8 cellular contexts compared by ENCODE assay signal in genomic region chr15:40238481-40238926, GRCh38. TPM values are rescaled to one million over a fixed set of nuclear protein-coding genes. Genes with fewer than 3 reads are reported as not detected.
DNase-seq lines count a peak whose midpoint lies in the region; ATAC-seq, FAIRE-seq and TF ChIP-seq lines count a peak whose summit lies in the region.

No MANE protein-coding gene starts in this region.

- TF ChIP-seq CTCF in A549 (IDR thresholded peaks at IDR 0.05) (no peak), HFF-Myc (IDR thresholded peaks at IDR 0.05; ENCODE audit: low read depth, low read length, missing control alignments) (no peak), mammary epithelial cell (conservative IDR thresholded peaks at IDR 0.05 in 1 of 2, IDR thresholded peaks at IDR 0.05 in 1 of 2; ENCODE audit: extremely low read depth in 1 of 2, insufficient read depth in 1 of 2, low read depth in 1 of 2, low read length in 2 of 2) (no peak), mesothelial cell of epicardium (IDR thresholded peaks at IDR 0.05; ENCODE audit: unreplicated experiment) (no peak)

- peak overlapping the region; percentile 84 for H2AFZ ChIP-seq in mammary epithelial cell (ENCODE audit: low read depth, low read length)

- H3K4me1 Mint-ChIP-seq in mesothelial cell of epicardium = peaks cover 20% of the 10 kb centered on the region

- CTCF ChIA-PET in A549 (lab: Yijun Ruan, JAX) = interaction anchor here (0.9 to 16.4 kb wide), 11 partner anchors 12 to 193 kb away, joined by 3 to 144 read pairs (median 4); no protein-coding TSS in a partner anchor
- CTCF ChIA-PET in mammary epithelial cell (lab: Charles Lee; ENCODE audit: low non-redundant PET) = interaction anchor here (0.6 to 1.3 kb wide), 3 partner anchors 21 to 36 kb away, joined by 4 to 7 read pairs (median 5); no protein-coding TSS in a partner anchor

- H3K9ac ChIP-seq in mammary epithelial cell (ENCODE audit: insufficient read depth, low read length) = peak overlapping the region; percentile 60

- no peaks in the 10 kb centered on the region for H3K9me3 Mint-ChIP-seq in mesothelial cell of epicardium

- DNase-seq in A549 (ENCODE audit: low read depth in 1 of 2, low spot score in 1 of 2) (no peak), HFF-Myc (ENCODE audit: extremely low read depth, low read depth) (no peak), mammary epithelial cell (no peak), mesothelial cell of epicardium (ENCODE audit: low spot score in 2 of 2, unreplicated experiment in 2 of 2) (no peak), cortex of kidney (lab: John Stamatoyannopoulos, UW) (no peak), SW 1271 (lab: John Stamatoyannopoulos, UW) (no peak), KG1 (lab: John Stamatoyannopoulos, UW) (no peak), CD1c-positive myeloid dendritic cell (ENCODE audit: extremely low spot score) (no peak)

- BruUV-seq in mammary epithelial cell (replicated peaks; lab: Mats Ljungman, UMichigan) = no TSS peak

- H3K9me3 ChIP-seq in A549 = no peaks in the 10 kb centered on the region
- H3K9me3 ChIP-seq in mammary epithelial cell (replicated peaks; ENCODE audit: insufficient read depth, low read length) = no peaks in the 10 kb centered on the region

- H3K79me2 ChIP-seq in mammary epithelial cell (ENCODE audit: insufficient read depth, low read length) = peaks cover 24% of the 10 kb centered on the region

- H3K27ac ChIP-seq in A549 (peak overlapping the region; percentile 69 to 83; a peak in 5 of 6 replicates), mammary epithelial cell (ENCODE audit: insufficient read depth, low read depth, low read length) (peak overlapping the region; percentile 62)

- TF ChIP-seq EP300 in A549 (IDR thresholded peaks at IDR 0.05) = no peak

- dilution Hi-C loops in mammary epithelial cell (cut with HindIII; ENCODE audit: low sequenced_read_pairs) = no loop called here

- POLR2A ChIA-PET in A549 (lab: Yijun Ruan, JAX) = interaction anchor here (0.6 kb wide), 1 partner anchor 28 kb away, joined by 3 read pairs; no protein-coding TSS in a partner anchor

- H3K4me2 ChIP-seq in A549 (peak overlapping the region; percentile 97), mammary epithelial cell (ENCODE audit: insufficient read depth, low read depth, low read length) (peak overlapping the region; percentile 99)

- H3K27ac Mint-ChIP-seq in mesothelial cell of epicardium = no peak overlapping the region

- in situ Hi-C loops in mammary epithelial cell (cut with MboI; ENCODE audit: low sequenced_read_pairs in 2 of 2) = no loop called here

- H3K4me1 ChIP-seq in A549 (peaks cover 9% of the 10 kb centered on the region), mammary epithelial cell (ENCODE audit: insufficient read depth, low read length) (peaks cover 73% of the 10 kb centered on the region)

- no peak for FAIRE-seq in A549 (lab: Jason Lieb, UNC)

- no peaks in the 10 kb centered on the region for H3K36me3 Mint-ChIP-seq in mesothelial cell of epicardium

- peak overlapping the region; percentile 56 for H3K4me3 Mint-ChIP-seq in mesothelial cell of epicardium

- H3K36me3 ChIP-seq in mammary epithelial cell (ENCODE audit: insufficient read depth, low read length) = no peaks in the 10 kb centered on the region

- no peak for TF ChIP-seq RAD21 in A549 (conservative IDR thresholded peaks at IDR 0.05 in 1 of 2, IDR thresholded peaks at IDR 0.05 in 1 of 2)

- no peaks in the 10 kb centered on the region for H3K27me3 ChIP-seq in mammary epithelial cell (ENCODE audit: insufficient read depth, low read length)

- intact Hi-C loops in mammary epithelial cell (cut with micrococcal nuclease) = loop anchor here (2.0 kb wide), 1 partner anchor 22 kb away; no protein-coding TSS in a partner anchor

- TF ChIP-seq POLR2A in A549 (IDR thresholded peaks at IDR 0.05; ENCODE audit: low read length) = no peak

- peaks cover 4% of the 10 kb centered on the region for H3K27me3 Mint-ChIP-seq in mesothelial cell of epicardium (ENCODE audit: low read depth)

- 90% methylated on average over 4 of the region's 6 CpGs for WGBS in A549 (ENCODE audit: missing lambda C conversion rate)
- 39% methylated on average over 6 of the region's 6 CpGs for WGBS in mammary epithelial cell (ENCODE audit: low coverage, missing lambda C conversion rate)

- no peaks in the 10 kb centered on the region for H4K20me1 ChIP-seq in mammary epithelial cell (ENCODE audit: insufficient read depth, low read length)

- no peak for ATAC-seq in A549

- peak overlapping the region; percentile 46 for H3K4me3 ChIP-seq in A549
- 0 out of 2 replicates have a peak overlapping the region, but pooled peaks have one; percentile 15 for H3K4me3 ChIP-seq in HFF-Myc (replicated peaks; ENCODE audit: low read depth, low read length)
- H3K4me3 ChIP-seq in mammary epithelial cell (replicated peaks in 1 of 3; ENCODE audit: insufficient read depth in 1 of 3, low read depth in 2 of 3, low read length in 3 of 3) = peak overlapping the region in 2 of 3 experiments; percentile 61 to 73

TF ChIP-seq in A549, 52 proteins besides CTCF, POLR2A, EP300 and RAD21:
- no peak for TF ChIP-seq ZFP36 (IDR thresholded peaks at IDR 0.05; ENCODE audit: borderline replicate concordance, partially characterized antibody)
- no peak for TF ChIP-seq E2F6 (IDR thresholded peaks at IDR 0.05; ENCODE audit: borderline replicate concordance, low read depth)
- TF ChIP-seq ELK1 (IDR thresholded peaks at IDR 0.05; ENCODE audit: low read depth, low read length) = no peak
- TF ChIP-seq ZC3H11A (IDR thresholded peaks at IDR 0.05) = no peak

RNA-seq across cellular contexts. Expression of gene PAK6, which starts 0.4 kb away (rescaled TPM):
- polyA plus RNA-seq in A549 (2011; rRNA removed) = 0.08 and 0.16 TPM in 2 replicates
- polyA plus RNA-seq in A549 (2012; cell fraction: cytosol; rRNA removed) = 0.03 and 0.04 TPM in 2 replicates
- 0.10 and 0.22 TPM in 2 replicates for polyA plus RNA-seq in A549 (2012; cell fraction: nucleus; rRNA removed)
- polyA plus RNA-seq in A549 (2017; fragmentation: RNase III; extraction: RNeasy Plus Mini Kit Qiagen cat#74134 plus additional on column Dnase treatment) = 0.05 to 0.12 TPM (median 0.10 TPM) in 3 replicates
- polyA minus RNA-seq in A549 (2011; rRNA and poly(A)+ RNA removed) = 0.08 TPM in 1 of 2 replicates, not detected in the other
- total RNA-seq in mammary epithelial cell = 10 to 100 TPM; 13.7 to 33.8 TPM
- polyA plus RNA-seq in mammary epithelial cell = 24.6 TPM
- polyA minus RNA-seq in mammary epithelial cell = 11.1 TPM
- 10.1 to 11.1 TPM (median 10.2 TPM) in 3 replicates for total RNA-seq in mesothelial cell of epicardium

RNA-seq across cellular contexts. Expression of gene ANKRD63, which starts 44.4 kb away (rescaled TPM):
- polyA plus RNA-seq in A549 (2011; rRNA removed) = not detected in 2 replicates
- 0.12 and 0.29 TPM in 2 replicates for polyA plus RNA-seq in A549 (2012; cell fraction: cytosol; rRNA removed)
- polyA plus RNA-seq in A549 (2012; cell fraction: nucleus; rRNA removed) = 0.40 and 0.96 TPM in 2 replicates
- 0.08 to 0.25 TPM (median 0.10 TPM) in 3 replicates for polyA plus RNA-seq in A549 (2017; fragmentation: RNase III; extraction: RNeasy Plus Mini Kit Qiagen cat#74134 plus additional on column Dnase treatment)
- polyA minus RNA-seq in A549 (2011; rRNA and poly(A)+ RNA removed) = not detected in 2 replicates
- total RNA-seq in mammary epithelial cell = not detected
- polyA plus RNA-seq in mammary epithelial cell = not detected
- polyA minus RNA-seq in mammary epithelial cell = not detected
- total RNA-seq in mesothelial cell of epicardium = 0.31 to 0.59 TPM (median 0.44 TPM) in 3 replicates

Comparison
In these comparisons a context has a peak if more than half of its experiments do, and no peak if none do; other contexts are left out.
1. H3K4me3 ChIP-seq: peak in every context shown above with its lines; median percentile 67 in mammary epithelial cell; 46 in A549; 15 in HFF-Myc.